12 cellular contexts compared by ENCODE assay signal in genomic region chr1:102628008-102628736, GRCh38.
A peak's percentile ranks its signal among the peaks of the same experiment; 100 is the strongest.
DNase-seq lines count a peak whose midpoint lies in the region; ATAC-seq, FAIRE-seq and TF ChIP-seq lines count a peak whose summit lies in the region.
"Had no signal": no experiment of that assay in that cellular context is flagged by ENCODE, and none has a peak within 500 bp of the region (broad histone marks: within the 10 kb centered on the region; RNA-seq: fewer than 3 reads in every experiment).

No MANE protein-coding gene starts in this region.

- H3K9me3 ChIP-seq in endocrine pancreas (ENCODE audit: control insufficient read depth, low read length) = no peaks in the 10 kb centered on the region
- no peaks in the 10 kb centered on the region for H3K9me3 ChIP-seq in right cardiac atrium (ENCODE audit: control insufficient read depth, low read length)

- no peak overlapping the region for H3K27ac ChIP-seq in right cardiac atrium (ENCODE audit: low read length)
- H3K27ac ChIP-seq: VCaP had no signal

- ATAC-seq in right cardiac atrium (no peak), HG03565 (IDR thresholded peaks at IDR 0.05; ENCODE audit: unreplicated experiment) (no peak)

- no peak for TF ChIP-seq CTCF in D721Med (IDR thresholded peaks at IDR 0.05; ENCODE audit: insufficient read depth, missing control alignments)

- H3K4me1 ChIP-seq in endocrine pancreas (ENCODE audit: control insufficient read depth, insufficient read depth, low read length) (no peaks in the 10 kb centered on the region), right cardiac atrium (ENCODE audit: control insufficient read depth, insufficient read depth, low read length) (no peaks in the 10 kb centered on the region)

- 62% methylated on average over 6 of the region's 6 CpGs for WGBS in right cardiac atrium

- DNase-seq in HT1080 (ENCODE audit: low read depth) = peak; percentile 44
- DNase-seq in NCI-H774 (lab: John Stamatoyannopoulos, UW) = peak; percentile 7
- DNase-seq in putamen (ENCODE audit: low spot score) = peak; percentile 11
- no peak for DNase-seq in right cardiac atrium
- no peak for DNase-seq in 8988T
- no peak for DNase-seq in D721Med (ENCODE audit: insufficient read length, low spot score)
- DNase-seq: activated T-cell treated with anti-CD3 and anti-CD28 coated beads, Interleukin-2, amount 50 U/mL, for 24 hours; Calu3 had no signal

- no peaks in the 10 kb centered on the region for H3K36me3 ChIP-seq in endocrine pancreas (ENCODE audit: control insufficient read depth, insufficient read depth, low read length)

- H3K4me3 ChIP-seq in endocrine pancreas (ENCODE audit: control insufficient read depth, insufficient read depth, low read length) (peak overlapping the region; percentile 12), right cardiac atrium (ENCODE audit: low read length) (no peak overlapping the region)

- FAIRE-seq in D721Med (lab: Jason Lieb, UNC) = no peak
- FAIRE-seq: endometrium had no signal

- H3K9ac ChIP-seq in endocrine pancreas (ENCODE audit: control insufficient read depth, insufficient read depth, low read length) = no peak overlapping the region

- intact Hi-C loops in right cardiac atrium (cut with DNase I) = no loop called here

- no peaks in the 10 kb centered on the region for H3K27me3 ChIP-seq in endocrine pancreas (ENCODE audit: control insufficient read depth, insufficient read depth, low read length)
- no peaks in the 10 kb centered on the region for H3K27me3 ChIP-seq in right cardiac atrium (ENCODE audit: control insufficient read depth, insufficient read depth)

Comparison
In these comparisons a context has a peak if more than half of its experiments do, and no peak if none do; other contexts are left out.
1. DNase-seq: peak in HT1080 (single experiment), NCI-H774 (single experiment) and putamen (single experiment); none in right cardiac atrium (0 of 3), 8988T (single experiment) and D721Med (single experiment).